ENCODE assay signal across 17 cellular contexts in genomic region chr6:128443553-128443952, GRCh38.
"Had no signal": no experiment of that assay in that cellular context is flagged by ENCODE, and none has a peak within 500 bp of the region (broad histone marks: within the 10 kb centered on the region; RNA-seq: fewer than 3 reads in every experiment).

No MANE protein-coding gene starts in this region.

- H3K36me3 Mint-ChIP-seq: activated CD8-positive, alpha-beta memory T cell treated with anti-CD3 and anti-CD28 coated beads, Interleukin-2, amount 10 ng/mL, durations not matched to agents 7 days and 5 days; activated naive CD8-positive, alpha-beta T cell; stimulated activated memory B cell treated with anti-CD40 and anti-IgM and Interleukin-4, amounts not matched to agents 10 μg/mL and 1 μg/mL and 100 μg/mL, for 72 hours had no signal

- H3K4me3 Mint-ChIP-seq: activated CD8-positive, alpha-beta memory T cell treated with anti-CD3 and anti-CD28 coated beads, Interleukin-2, amount 10 ng/mL, durations not matched to agents 7 days and 5 days; activated naive CD8-positive, alpha-beta T cell; activated T-cell treated with anti-CD3 and anti-CD28 coated beads, Interleukin-2, amount 50 U/mL, for 4 hours; stimulated activated memory B cell treated with anti-CD40 and anti-IgM and Interleukin-4, amounts not matched to agents 10 μg/mL and 1 μg/mL and 100 μg/mL, for 72 hours had no signal

- H3K4me3 ChIP-seq: SJSA1, transverse colon had no signal

- H3K4me1 ChIP-seq: SJSA1, transverse colon had no signal

- H3K36me3 ChIP-seq: SJSA1, transverse colon had no signal

- FAIRE-seq: islet of Langerhans, small intestine had no signal

- H3K27me3 ChIP-seq: SJSA1, transverse colon had no signal

- H3K9me3 ChIP-seq: SJSA1, transverse colon had no signal

- H3K27ac ChIP-seq: SJSA1, transverse colon had no signal

- H3K4me1 Mint-ChIP-seq: activated CD8-positive, alpha-beta memory T cell treated with anti-CD3 and anti-CD28 coated beads, Interleukin-2, amount 10 ng/mL, durations not matched to agents 7 days and 5 days; stimulated activated memory B cell treated with anti-CD40 and anti-IgM and Interleukin-4, amounts not matched to agents 10 μg/mL and 1 μg/mL and 100 μg/mL, for 72 hours had no signal

- H3K27ac Mint-ChIP-seq: activated CD8-positive, alpha-beta memory T cell treated with anti-CD3 and anti-CD28 coated beads, Interleukin-2, amount 10 ng/mL, durations not matched to agents 7 days and 5 days; activated naive CD8-positive, alpha-beta T cell; stimulated activated memory B cell treated with anti-CD40 and anti-IgM and Interleukin-4, amounts not matched to agents 10 μg/mL and 1 μg/mL and 100 μg/mL, for 72 hours had no signal

- ATAC-seq: activated CD8-positive, alpha-beta memory T cell treated with anti-CD3 and anti-CD28 coated beads, Interleukin-2, amount 10 ng/mL, durations not matched to agents 7 days and 5 days; activated T-cell treated with anti-CD3 and anti-CD28 coated beads, Interleukin-2, amount 50 U/mL, for 4 hours; left lobe of liver; right cardiac atrium; stimulated activated memory B cell treated with anti-CD40 and anti-IgM and Interleukin-4, amounts not matched to agents 10 μg/mL and 1 μg/mL and 100 μg/mL, for 72 hours had no signal

- H3K27me3 Mint-ChIP-seq: activated CD8-positive, alpha-beta memory T cell treated with anti-CD3 and anti-CD28 coated beads, Interleukin-2, amount 10 ng/mL, durations not matched to agents 7 days and 5 days; activated naive CD8-positive, alpha-beta T cell had no signal

- DNase-seq: activated CD4-positive, alpha-beta T cell treated with anti-CD3 and anti-CD28 coated beads, Interleukin-2, amount 50 U/mL, for 48 hours; activated CD4-positive, CD25-positive, alpha-beta regulatory T cell treated with anti-CD3 and anti-CD28 coated beads, Interleukin-2, amount 50 U/mL, for 72 hours; activated CD8-positive, alpha-beta memory T cell treated with anti-CD3 and anti-CD28 coated beads, Interleukin-2, amount 10 ng/mL, durations not matched to agents 7 days and 5 days; activated gamma-delta T cell; activated T-cell treated with anti-CD3 and anti-CD28 coated beads, Interleukin-2, amount 50 U/mL, for 4 hours; cortex of kidney; effector CD8-positive, alpha-beta T cell; right cardiac atrium; small intestine; substantia nigra; T-helper 9 cell; transverse colon had no signal

- H3K9me3 Mint-ChIP-seq: activated T-cell treated with anti-CD3 and anti-CD28 coated beads, Interleukin-2, amount 50 U/mL, for 4 hours; stimulated activated memory B cell treated with anti-CD40 and anti-IgM and Interleukin-4, amounts not matched to agents 10 μg/mL and 1 μg/mL and 100 μg/mL, for 72 hours had no signal
